ENCODE assay signal across 27 cellular contexts in the genomic region with DNA sequence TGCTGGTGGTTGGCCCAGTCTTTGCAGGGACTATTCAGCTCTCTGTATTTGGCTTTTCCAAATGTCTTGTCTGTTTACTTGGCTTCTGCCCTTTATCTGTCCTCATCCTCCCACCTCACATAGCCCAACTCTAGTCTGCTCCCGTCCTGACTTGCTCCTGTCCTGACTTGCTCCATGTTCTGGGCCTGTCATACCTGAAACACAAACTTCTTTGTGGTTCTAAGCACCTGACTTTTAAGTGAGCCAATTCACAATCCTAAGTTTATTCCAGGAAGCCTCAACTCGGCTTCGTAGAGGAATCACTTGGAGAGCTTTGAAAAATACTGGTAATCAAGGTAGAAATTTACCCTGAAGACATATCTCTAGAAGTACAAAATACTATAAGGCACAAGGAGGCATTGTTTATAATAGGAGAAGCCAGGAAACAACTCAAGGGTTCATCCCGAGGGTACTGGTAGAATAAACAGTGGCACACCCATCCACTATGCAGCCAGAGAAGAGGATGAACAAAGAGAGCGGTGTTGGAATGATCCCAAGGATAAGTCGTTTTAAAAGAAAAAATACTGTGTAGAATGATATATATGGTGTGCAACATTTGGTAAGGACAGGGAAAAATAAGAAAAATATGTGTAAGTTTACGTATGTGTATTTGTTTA.
"Had no signal": no experiment of that assay in that cellular context is flagged by ENCODE, and none has a peak within 500 bp of the region (broad histone marks: within the 10 kb centered on the region; RNA-seq: fewer than 3 reads in every experiment).

No MANE protein-coding gene starts in this region.

- DNase-seq: activated CD4-positive, alpha-beta T cell treated with anti-CD3 and anti-CD28 coated beads, Interleukin-2, amount 10 ng/mL, durations not matched to agents 7 days and 5 days; activated CD4-positive, CD25-positive, alpha-beta regulatory T cell treated with anti-CD3 and anti-CD28 coated beads, Interleukin-2, amount 50 U/mL, for 72 hours; activated CD8-positive, alpha-beta memory T cell treated with anti-CD3 and anti-CD28 coated beads, Interleukin-2, amount 10 ng/mL, durations not matched to agents 7 days and 5 days; activated CD8-positive, alpha-beta T cell treated with anti-CD3 and anti-CD28 coated beads for 36 hours; activated effector memory CD4-positive, alpha-beta T cell treated with anti-CD3 and anti-CD28 coated beads, Interleukin-2, amount 50 U/mL, for 16 hours; activated naive CD4-positive, alpha-beta T cell treated with anti-CD3 and anti-CD28 coated beads, Interleukin-2, amount 10 ng/mL, durations not matched to agents 7 days and 5 days; activated T-cell treated with anti-CD3 and anti-CD28 coated beads for 4 hours; aorta; colonic mucosa; dorsolateral prefrontal cortex; effector memory CD8-positive, alpha-beta T cell; foreskin fibroblast; immature natural killer cell; kidney glomerular epithelial cell; left lung; naive thymus-derived CD8-positive, alpha-beta T cell; posterior cingulate gyrus; stimulated activated CD4-positive, alpha-beta T cell treated with anti-CD3 and anti-CD28 coated beads, Interleukin-2, amount 100 ng/mL, for 48 hours; stimulated activated CD8-positive, alpha-beta memory T cell treated with anti-CD3 and anti-CD28 coated beads, Interleukin-4, amount 100 ng/mL, for 48 hours; stimulated activated naive B cell treated with anti-CD40 and anti-IgM and Interleukin-4, amounts not matched to agents 10 μg/mL and 1 μg/mL and 100 μg/mL, for 72 hours; testis; trophoblast cell; WERI-Rb-1 had no signal

- ATAC-seq: activated CD8-positive, alpha-beta memory T cell treated with anti-CD3 and anti-CD28 coated beads, Interleukin-2, amount 10 ng/mL, durations not matched to agents 7 days and 5 days; activated CD8-positive, alpha-beta T cell treated with anti-CD3 and anti-CD28 coated beads for 36 hours; effector memory CD8-positive, alpha-beta T cell; left lung; naive thymus-derived CD8-positive, alpha-beta T cell; sciatic nerve; stimulated activated naive B cell treated with anti-CD40 and anti-IgM and Interleukin-4, amounts not matched to agents 10 μg/mL and 1 μg/mL and 100 μg/mL, for 72 hours had no signal

- H3K4me3 ChIP-seq: colonic mucosa, dorsolateral prefrontal cortex, left lung, lung, neural progenitor cell, testis, vagina had no signal

- H3K27ac ChIP-seq: colonic mucosa, dorsolateral prefrontal cortex, left lung, neural progenitor cell, testis, vagina, WERI-Rb-1 had no signal
